8 cellular contexts compared by ENCODE assay signal in the genomic region with DNA sequence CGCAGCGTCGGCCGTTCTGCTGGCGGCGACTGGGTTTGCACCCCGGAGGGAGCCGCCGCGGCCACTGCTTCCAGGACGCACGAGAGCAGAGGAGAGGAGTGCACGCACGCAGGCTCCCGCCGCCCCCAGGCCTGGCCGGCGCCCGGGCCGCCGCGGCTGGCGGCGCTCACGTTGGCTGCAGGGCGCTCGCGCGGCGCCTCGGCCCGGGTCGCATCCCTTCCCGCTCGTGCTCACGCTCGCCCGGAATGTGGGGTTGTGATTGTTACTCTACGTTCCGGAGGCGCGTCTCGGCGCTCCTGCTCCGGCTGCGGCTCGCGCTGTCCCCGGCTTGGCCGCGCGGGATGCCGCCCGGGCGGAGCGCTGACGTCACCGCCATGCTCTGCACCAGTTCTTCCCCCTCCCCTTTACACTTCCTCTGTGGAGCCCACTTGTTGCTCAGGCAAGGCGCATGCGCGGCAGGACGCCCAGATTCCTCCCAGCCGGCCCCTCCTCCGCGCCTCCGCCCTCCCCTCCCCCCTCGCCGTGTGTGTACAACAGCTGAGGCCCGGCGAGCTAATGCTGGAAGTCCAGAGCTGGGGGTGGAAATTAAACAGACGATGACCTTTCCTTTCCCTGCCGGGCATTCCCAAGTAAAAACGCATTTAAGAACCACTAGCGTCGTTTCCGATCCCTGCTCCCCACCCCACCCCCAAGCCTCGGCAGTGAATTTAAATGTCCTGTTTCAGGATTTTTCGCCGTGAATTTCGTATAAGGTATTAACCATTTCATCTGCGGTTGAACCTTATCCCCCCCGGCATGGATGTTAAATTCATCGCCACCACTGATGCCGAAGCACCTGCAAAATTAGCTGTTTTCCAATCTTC. TPM values are rescaled to one million over a fixed set of nuclear protein-coding genes. Genes with fewer than 3 reads are reported as not detected.
A peak's percentile ranks its signal among the peaks of the same experiment; 100 is the strongest.
DNase-seq lines count a peak whose midpoint lies in the region; ATAC-seq and TF ChIP-seq lines count a peak whose summit lies in the region.

A gene (minus strand): TSS at position 325 of the 863 bp plus-strand sequence. CDS start 916 bp downstream, outside the sequence.

- H3K9me3 ChIP-seq in Panc1 (ENCODE audit: control insufficient read depth, insufficient read depth, low read depth, low read length) (no peaks in the 10 kb centered on the region), mucosa of stomach (ENCODE audit: control insufficient read depth, low read length) (no peaks in the 10 kb centered on the region)

- H3K27me3 Mint-ChIP-seq in activated T-cell treated with anti-CD3 and anti-CD28 coated beads, Interleukin-2, amount 50 U/mL, for 24 hours: no peaks in the 10 kb centered on the region

- H3K36me3 Mint-ChIP-seq in activated T-cell treated with anti-CD3 and anti-CD28 coated beads, Interleukin-2, amount 50 U/mL, for 24 hours (ENCODE audit: low read depth): peaks cover 37% of the 10 kb centered on the region

- CTCF ChIA-PET in Panc1 (lab: Charles Lee): interaction anchor here (0.6 to 1.8 kb wide), 4 partner anchors 40 to 151 kb away, joined by 3 to 15 read pairs (median 4); no protein-coding TSS in a partner anchor

- H3K4me3 Mint-ChIP-seq in activated T-cell treated with anti-CD3 and anti-CD28 coated beads, Interleukin-2, amount 50 U/mL, for 24 hours: peak within 1 kb of the TSS; percentile 88

- H3K9ac ChIP-seq in KMS-11: peak within 1 kb of the TSS; percentile 87
- peak within 1 kb of the TSS; percentile 92 for H3K9ac ChIP-seq in mucosa of stomach (ENCODE audit: low read length)

- H3K27ac ChIP-seq in KMS-11: peak within 1 kb of the TSS; percentile 92
- peak within 1 kb of the TSS; percentile 99 for H3K27ac ChIP-seq in Panc1 (ENCODE audit: low read length)

- H3K4me3 ChIP-seq in KMS-11 (IDR thresholded peaks at IDR 0.05; ENCODE audit: insufficient read depth, low read depth, low read length): no peak within 1 kb of the TSS
- peak within 1 kb of the TSS; percentile 58 to 78 for H3K4me3 ChIP-seq in Panc1 (ENCODE audit: low read depth in 2 of 2, low read length in 2 of 2)
- H3K4me3 ChIP-seq in epithelial cell of proximal tubule (ENCODE audit: low read depth, low read length): peak within 1 kb of the TSS; percentile 79
- peak within 1 kb of the TSS; percentile 71 for H3K4me3 ChIP-seq in mucosa of stomach (ENCODE audit: low read length)

- H3K79me2 ChIP-seq in KMS-11 (ENCODE audit: insufficient read depth, low read depth): peaks cover 34% of the 10 kb centered on the region

- POLR2A ChIA-PET in Panc1 (lab: Charles Lee): interaction anchor here (0.6 to 1.3 kb wide), 6 partner anchors 9 to 215 kb away, joined by 3 to 8 read pairs (median 6); no protein-coding TSS in a partner anchor

- peak within 1 kb of the TSS; percentile 91 for H3K4me2 ChIP-seq in KMS-11

- no peaks in the 10 kb centered on the region for H4K20me1 ChIP-seq in KMS-11 (ENCODE audit: insufficient read depth)

- no TSS peak for BruUV-seq in Panc1 (replicated peaks; lab: Mats Ljungman, UMichigan)

- ATAC-seq in GM21786 (IDR thresholded peaks at IDR 0.05; ENCODE audit: unreplicated experiment) (peak; percentile 67), Panc1 (peak; percentile 71)

- peak within 1 kb of the TSS; percentile 38; the same call in 1 of the 2 replicates for H2AFZ ChIP-seq in KMS-11 (ENCODE audit: low read depth)

- H3K9me3 Mint-ChIP-seq in activated T-cell treated with anti-CD3 and anti-CD28 coated beads, Interleukin-2, amount 50 U/mL, for 24 hours: no peaks in the 10 kb centered on the region

- no peaks in the 10 kb centered on the region for H3K27me3 ChIP-seq in KMS-11 (ENCODE audit: insufficient read depth, low read depth)
- H3K27me3 ChIP-seq in Panc1 (ENCODE audit: control insufficient read depth, insufficient read depth, low read length): no peaks in the 10 kb centered on the region
- no peaks in the 10 kb centered on the region for H3K27me3 ChIP-seq in mucosa of stomach (ENCODE audit: control insufficient read depth, insufficient read depth, low read length)

- peak within 1 kb of the TSS; percentile 96 for H3K27ac Mint-ChIP-seq in activated T-cell treated with anti-CD3 and anti-CD28 coated beads, Interleukin-2, amount 50 U/mL, for 24 hours

- in situ Hi-C loops in Panc1 (cut with HindIII; ENCODE audit: low pct_unique_long_range_greater_than_20kb, low sequenced_read_pairs): no loop called here

- intact Hi-C loops in Panc1 (cut with micrococcal nuclease; ENCODE audit: unreplicated experiment): loop anchor here (2.0 kb wide), 1 partner anchor 40 kb away; no protein-coding TSS in a partner anchor

- H3K4me1 Mint-ChIP-seq in activated T-cell treated with anti-CD3 and anti-CD28 coated beads, Interleukin-2, amount 50 U/mL, for 24 hours (ENCODE audit: low read depth): peaks cover 65% of the 10 kb centered on the region

- peak; percentile 100 for DNase-seq in DMS79 treated with DMSO at 0.1 percent for 48 hours (lab: John Stamatoyannopoulos, UW)
- DNase-seq in Panc1 (ENCODE audit: low read depth, low spot score): no peak
- peak; percentile 94 for DNase-seq in activated T-cell treated with anti-CD3 and anti-CD28 coated beads, Interleukin-2, amount 50 U/mL, for 24 hours
- DNase-seq in epithelial cell of proximal tubule (ENCODE audit: low read depth): peak; percentile 73
- DNase-seq in stimulated activated CD8-positive, alpha-beta memory T cell treated with anti-CD3 and anti-CD28 coated beads, Interleukin-7, amount 100 ng/mL, for 1 hour (ENCODE audit: low read depth in 2 of 2): peak; percentile 86 to 90

- TF ChIP-seq CTCF in KMS-11 (conservative IDR thresholded peaks at IDR 0.05; ENCODE audit: low read depth, low read length) (no peak), Panc1 (IDR thresholded peaks at IDR 0.05) (no peak), epithelial cell of proximal tubule (conservative IDR thresholded peaks at IDR 0.05; ENCODE audit: low read depth, low read length) (no peak)

- H3K36me3 ChIP-seq in KMS-11 (ENCODE audit: insufficient read depth): no peaks in the 10 kb centered on the region
- peaks cover 9% of the 10 kb centered on the region; the same call in 1 of the 2 replicates for H3K36me3 ChIP-seq in Panc1 (ENCODE audit: control insufficient read depth, insufficient read depth, low read length)
- peaks cover 5% of the 10 kb centered on the region for H3K36me3 ChIP-seq in mucosa of stomach (ENCODE audit: control insufficient read depth, insufficient read depth, low read length)

- H3K4me1 ChIP-seq in KMS-11 (ENCODE audit: low read depth, poor library complexity, severe bottlenecking) (peaks cover 48% of the 10 kb centered on the region), Panc1 (ENCODE audit: control insufficient read depth, insufficient read depth, low read length) (peaks cover 43% of the 10 kb centered on the region), mucosa of stomach (ENCODE audit: control insufficient read depth, insufficient read depth, low read length) (peaks cover 54% of the 10 kb centered on the region)

RNA-seq across cellular contexts. Expression of the gene that starts here (rescaled TPM):
- 83.3 TPM for total RNA-seq in Panc1 (2021; ENCODE audit: unreplicated experiment)
- 118 TPM for polyA plus RNA-seq in Panc1 (2012; ENCODE audit: insufficient read length)
- total RNA-seq in epithelial cell of proximal tubule: 61.9 and 65.6 TPM in 2 replicates
